Comparison of ENCODE assay signal across 8 cellular contexts in the genomic region with DNA sequence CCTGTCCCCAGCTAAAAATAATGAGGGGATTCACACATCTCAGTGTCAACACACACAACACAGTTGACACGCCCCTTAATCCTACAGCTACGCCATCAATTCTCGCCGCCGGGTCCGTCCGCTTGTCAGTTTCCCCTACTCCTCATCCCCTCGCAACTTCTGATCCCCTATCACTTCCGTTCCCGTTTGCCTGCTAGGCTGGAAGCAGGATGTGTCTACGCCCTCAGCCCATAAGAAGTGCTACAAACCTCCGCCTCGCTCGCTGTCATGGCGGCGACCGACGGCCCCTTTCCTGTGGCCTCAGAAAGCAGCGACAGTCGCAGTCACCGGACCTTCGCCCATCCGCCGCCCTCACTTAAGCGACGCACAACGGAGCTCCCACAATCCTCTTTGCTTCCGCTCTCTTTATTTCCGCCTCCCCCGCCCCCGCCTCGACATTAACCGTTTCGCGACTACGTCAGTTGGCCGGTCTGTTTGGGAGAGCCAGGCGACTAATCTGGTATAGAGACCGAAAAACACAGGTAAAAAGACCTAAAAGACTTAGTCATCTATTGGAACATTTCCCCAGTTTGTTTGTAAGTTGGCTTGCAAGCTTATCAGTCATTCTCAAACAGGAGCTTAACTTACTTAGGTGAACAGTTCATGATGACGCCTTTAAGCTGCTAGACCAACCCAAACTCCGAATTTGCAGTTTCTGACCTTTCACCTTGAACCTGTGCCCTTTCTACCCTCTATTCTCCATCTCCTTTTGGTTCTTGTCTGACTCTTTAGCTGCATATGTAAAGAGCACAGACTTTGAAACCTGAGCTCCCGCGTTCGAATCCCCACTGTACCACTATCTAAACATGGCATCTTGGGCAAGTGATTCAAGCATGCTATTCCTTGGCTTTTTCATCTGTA. TPM values are rescaled to one million over a fixed set of nuclear protein-coding genes. Genes with fewer than 3 reads are reported as not detected.
DNase-seq lines count a peak whose midpoint lies in the region; ATAC-seq and TF ChIP-seq lines count a peak whose summit lies in the region.

A gene with protein sequence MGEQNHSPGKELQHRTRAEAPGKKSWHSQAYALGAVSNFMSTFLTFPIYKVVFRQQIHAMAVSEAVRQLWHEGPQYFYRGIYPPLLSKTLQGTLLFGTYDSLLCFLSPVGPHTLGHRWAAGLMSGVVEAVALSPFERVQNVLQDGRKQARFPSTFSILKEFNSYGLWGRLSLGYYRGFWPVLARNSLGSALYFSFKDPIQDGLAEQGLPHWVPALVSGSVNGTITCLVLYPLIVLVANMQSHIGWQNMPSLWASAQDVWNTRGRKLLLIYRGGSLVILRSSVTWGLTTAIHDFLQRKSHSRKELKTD (minus strand): TSS at position 380 of the 900 bp plus-strand sequence. CDS start 51,752 bp downstream, outside the sequence.

- no peaks in the 10 kb centered on the region for H3K27me3 Mint-ChIP-seq in activated T-cell treated with anti-CD3 and anti-CD28 coated beads, Interleukin-2, amount 50 U/mL, for 4 hours (ENCODE audit: low read depth)

- H3K27ac ChIP-seq in IMR-90 (ENCODE audit: insufficient read depth, low read length): peak within 1 kb of the TSS; percentile 98
- H3K27ac ChIP-seq in PC-3 (ENCODE audit: low read length): peak within 1 kb of the TSS; percentile 87
- H3K27ac ChIP-seq in esophagus muscularis mucosa (replicated peaks in 1 of 4): peak within 1 kb of the TSS; percentile 80 to 88 (median 86)

- H3K4ac ChIP-seq in IMR-90 (ENCODE audit: low read depth, low read length): peak within 1 kb of the TSS; percentile 63

- H3K79me1 ChIP-seq in IMR-90 (ENCODE audit: low read depth in 1 of 2, low read length in 2 of 2): 0 out of 4 replicates have a peak, but pooled peaks cover 0 to under 1% of the 10 kb centered on the region in 2 experiments

- H2BK5ac ChIP-seq in IMR-90 (ENCODE audit: low read depth, low read length, poor library complexity, severe bottlenecking): peak within 1 kb of the TSS; percentile 97

- no TSS peak for BruUV-seq in IMR-90 (replicated peaks; lab: Mats Ljungman, UMichigan)
- TSS peak; percentile 88 for BruUV-seq in PC-3 (replicated peaks; lab: Mats Ljungman, UMichigan)

- H3K56ac ChIP-seq in IMR-90 (ENCODE audit: extremely low read depth, insufficient read depth, low read length): peak within 1 kb of the TSS; percentile 67

- H3K4me3 ChIP-seq in IMR-90 (ENCODE audit: insufficient read depth, low read depth, low read length) (peak within 1 kb of the TSS; percentile 97), PC-3 (ENCODE audit: low read length) (peak within 1 kb of the TSS; percentile 98), esophagus muscularis mucosa (peak within 1 kb of the TSS; percentile 58 to 67 (median 62))

- peak within 1 kb of the TSS; percentile 93 for H3K9ac ChIP-seq in IMR-90 (ENCODE audit: low read depth, low read length)
- H3K9ac ChIP-seq in PC-3 (ENCODE audit: low read length): peak within 1 kb of the TSS; percentile 90

- no peak for TF ChIP-seq RAD21 in IMR-90 (IDR thresholded peaks at IDR 0.05; ENCODE audit: low read length)

- H3K4me2 ChIP-seq in IMR-90 (ENCODE audit: low read depth, low read length) (peak within 1 kb of the TSS; percentile 88), PC-3 (ENCODE audit: low read length) (peak within 1 kb of the TSS; percentile 93)

- H3K9me3 Mint-ChIP-seq in activated T-cell treated with anti-CD3 and anti-CD28 coated beads, Interleukin-2, amount 50 U/mL, for 4 hours: no peaks in the 10 kb centered on the region

- ATAC-seq in GM21529 (IDR thresholded peaks at IDR 0.05; ENCODE audit: unreplicated experiment) (peak; percentile 90), IMR-90 (ENCODE audit: low read depth) (peak; percentile 96), PC-3 (peak; percentile 92)
- peak; percentile 87 for ATAC-seq in activated T-cell treated with anti-CD3 and anti-CD28 coated beads, Interleukin-2, amount 50 U/mL, for 4 hours

- H2BK20ac ChIP-seq in IMR-90 (ENCODE audit: low read depth, low read length): no peak within 1 kb of the TSS; the same call in 1 of the 2 replicates

- no peak within 1 kb of the TSS; the same call in 2 of the 3 replicates for H2BK15ac ChIP-seq in IMR-90 (ENCODE audit: low read depth, low read length)

- H3K23ac ChIP-seq in IMR-90 (ENCODE audit: low read depth, low read length): no peak within 1 kb of the TSS

- H3K27me3 ChIP-seq in IMR-90 (ENCODE audit: control insufficient read depth, insufficient read depth, low read length) (no peaks in the 10 kb centered on the region), PC-3 (ENCODE audit: low read length) (no peaks in the 10 kb centered on the region), esophagus muscularis mucosa (no peaks in the 10 kb centered on the region)

- peak within 1 kb of the TSS; percentile 98 for H3K4me3 Mint-ChIP-seq in activated T-cell treated with anti-CD3 and anti-CD28 coated beads, Interleukin-2, amount 50 U/mL, for 4 hours

- intact Hi-C loops in IMR-90 (cut with micrococcal nuclease): no loop called here
- intact Hi-C loops in PC-3 (cut with micrococcal nuclease): loop anchor here (1.0 kb wide), 1 partner anchor 9 kb away; a partner anchor contains a TSS
- intact Hi-C loops in esophagus muscularis mucosa (cut with DNase I): no loop called here

- TF ChIP-seq CTCF in IMR-90 (conservative IDR thresholded peaks at IDR 0.05; ENCODE audit: low read depth, low read length): no peak
- no peak for TF ChIP-seq CTCF in PC-3 (conservative IDR thresholded peaks at IDR 0.05; ENCODE audit: low read depth, low read length)
- no peak for TF ChIP-seq CTCF in esophagus muscularis mucosa (IDR thresholded peaks at IDR 0.05)

- H3K36me3 Mint-ChIP-seq in activated T-cell treated with anti-CD3 and anti-CD28 coated beads, Interleukin-2, amount 50 U/mL, for 4 hours (ENCODE audit: insufficient read depth): no peaks in the 10 kb centered on the region

- H4K91ac ChIP-seq in IMR-90 (ENCODE audit: insufficient read depth, low read depth, low read length): peak within 1 kb of the TSS; percentile 56

- H2AFZ ChIP-seq in IMR-90 (replicated peaks; ENCODE audit: low read length, poor library complexity) (peak within 1 kb of the TSS; percentile 96), PC-3 (ENCODE audit: low read length) (peak within 1 kb of the TSS; percentile 91)

- no peaks in the 10 kb centered on the region for H3K9me2 ChIP-seq in PC-3 (replicated peaks; ENCODE audit: low read length)

- no peaks in the 10 kb centered on the region for H3K9me1 ChIP-seq in IMR-90 (ENCODE audit: insufficient read depth, low read length)

- WGBS in IMR-90 (ENCODE audit: extremely low coverage in 2 of 2, insufficient read length in 1 of 2), 2 experiments: 28% methylated on average over 15 of the region's 44 CpGs; no CpG with 5 or more reads in 1 of the 2 experiments
- 47% methylated on average over 44 of the region's 44 CpGs for WGBS in esophagus muscularis mucosa

- peak; percentile 80 for DNase-seq in DMS153 (lab: John Stamatoyannopoulos, UW)
- DNase-seq in IMR-90: peak; percentile 71
- DNase-seq in PC-3: peak; percentile 76
- DNase-seq in activated T-cell treated with anti-CD3 and anti-CD28 coated beads, Interleukin-2, amount 50 U/mL, for 4 hours: peak; percentile 55
- DNase-seq in esophagus muscularis mucosa (ENCODE audit: extremely low spot score): peak; percentile 91
- peak; percentile 84 for DNase-seq in myocyte (ENCODE audit: low read depth)
- peak; percentile 54 to 64 for DNase-seq in stimulated activated CD8-positive, alpha-beta memory T cell treated with anti-CD3 and anti-CD28 coated beads, Interleukin-7, amount 100 ng/mL, for 48 hours (ENCODE audit: extremely low read depth in 1 of 2, low read depth in 1 of 2)

- H3K9me3 ChIP-seq in IMR-90 (ENCODE audit: control insufficient read depth, insufficient read depth, low read length): no peaks in the 10 kb centered on the region
- H3K9me3 ChIP-seq in PC-3 (ENCODE audit: low read length): no peaks in the 10 kb centered on the region
- H3K9me3 ChIP-seq in esophagus muscularis mucosa: no peaks in the 10 kb centered on the region

- no peak within 1 kb of the TSS for H2AK5ac ChIP-seq in IMR-90 (ENCODE audit: low read depth, low read length)

- peak within 1 kb of the TSS; percentile 80 for H2AK9ac ChIP-seq in IMR-90 (replicated peaks; ENCODE audit: low read depth, low read length, poor library complexity)

- peak within 1 kb of the TSS; percentile 77 for H3K18ac ChIP-seq in IMR-90 (ENCODE audit: low read depth, low read length)

- H3K4me1 ChIP-seq in IMR-90 (ENCODE audit: control insufficient read depth, insufficient read depth, low read length) (no peaks in the 10 kb centered on the region), PC-3 (ENCODE audit: insufficient read depth, low read length) (no peaks in the 10 kb centered on the region; the same call in 1 of the 2 replicates), esophagus muscularis mucosa (peaks cover 10 to 17% (median 14%) of the 10 kb centered on the region in 4 donors)

- H3K36me3 ChIP-seq in IMR-90 (ENCODE audit: control insufficient read depth, insufficient read depth, low read length): no peaks in the 10 kb centered on the region
- no peaks in the 10 kb centered on the region for H3K36me3 ChIP-seq in PC-3 (ENCODE audit: low read depth, low read length)
- no peaks in the 10 kb centered on the region for H3K36me3 ChIP-seq in esophagus muscularis mucosa

- TF ChIP-seq POLR2A in IMR-90 (IDR thresholded peaks at IDR 0.05; ENCODE audit: low read depth, low read length) (peak; percentile 73), esophagus muscularis mucosa (IDR thresholded peaks at IDR 0.05; ENCODE audit: low read depth) (no peak)

- peaks cover 10% of the 10 kb centered on the region for H3K4me1 Mint-ChIP-seq in activated T-cell treated with anti-CD3 and anti-CD28 coated beads, Interleukin-2, amount 50 U/mL, for 4 hours (ENCODE audit: low read depth)

- POLR2A ChIA-PET in IMR-90 (lab: Charles Lee; ENCODE audit: unreplicated experiment): no interaction called here
- POLR2A ChIA-PET in PC-3 (lab: Charles Lee; ENCODE audit: unreplicated experiment): interaction anchor here (0.6 to 0.7 kb wide), 3 partner anchors 16 to 617 kb away, joined by 3 read pairs; no protein-coding TSS in a partner anchor

- no peaks in the 10 kb centered on the region for H3F3A ChIP-seq in PC-3 (ENCODE audit: low read length, unreplicated experiment)

- peak within 1 kb of the TSS; percentile 70 to 95 for H4K8ac ChIP-seq in IMR-90 (ENCODE audit: low read depth in 2 of 2, low read length in 2 of 2)

- dilution Hi-C loops in IMR-90 (cut with HindIII; ENCODE audit: low sequenced_read_pairs, unreplicated experiment): no loop called here

- peak within 1 kb of the TSS; percentile 59; the same call in 1 of the 2 replicates for H2BK120ac ChIP-seq in IMR-90 (ENCODE audit: low read depth, low read length)

- TF ChIP-seq EP300 in esophagus muscularis mucosa (IDR thresholded peaks at IDR 0.05): no peak

- H4K20me1 ChIP-seq in IMR-90 (ENCODE audit: insufficient read depth, low read length) (no peaks in the 10 kb centered on the region), PC-3 (ENCODE audit: low read length) (no peaks in the 10 kb centered on the region)

- CTCF ChIA-PET in IMR-90 (lab: Yijun Ruan, JAX) (interaction anchor here (0.8 kb wide), 1 partner anchor 39 kb away, joined by 5 read pairs; no protein-coding TSS in a partner anchor), PC-3 (lab: Charles Lee) (no interaction called here)

- peaks cover 24% of the 10 kb centered on the region for H3K79me2 ChIP-seq in PC-3 (ENCODE audit: low read length)

- in situ Hi-C loops in IMR-90 (cut with MboI; ENCODE audit: low sequenced_read_pairs): no loop called here

- H3K14ac ChIP-seq in IMR-90 (replicated peaks; ENCODE audit: low read depth, low read length): peak within 1 kb of the TSS; percentile 70; the same call in 1 of the 2 replicates

- peak within 1 kb of the TSS; percentile 98 for H4K5ac ChIP-seq in IMR-90 (ENCODE audit: low read depth, low read length)

RNA-seq across cellular contexts. Expression of the gene that starts here (rescaled TPM):
- total RNA-seq in IMR-90 (2012; rRNA removed): 5.8 and 5.9 TPM in 2 replicates
- 3.7 and 4.4 TPM in 2 replicates for polyA plus RNA-seq in IMR-90 (2012; rRNA removed)
- 2.1 and 2.4 TPM in 2 replicates for polyA plus RNA-seq in IMR-90 (2012; cell fraction: cytosol; rRNA removed)
- 1.5 and 3.2 TPM in 2 replicates for polyA plus RNA-seq in IMR-90 (2012; cell fraction: nucleus; rRNA removed; ENCODE audit: low replicate concordance)
- 6.6 and 12.4 TPM in 2 replicates for total RNA-seq in PC-3 (2014; rRNA removed)
- total RNA-seq in activated T-cell treated with anti-CD3 and anti-CD28 coated beads, Interleukin-2, amount 50 U/mL, for 4 hours: 1 to 10 TPM; 3.2 to 4.4 (median 4.2) TPM
- total RNA-seq in esophagus muscularis mucosa: 10 to 100 TPM; 23.9 to 28.8 (median 24.8) TPM
- total RNA-seq in myocyte: 3.9 and 5.3 TPM in 2 replicates
- polyA plus RNA-seq in myocyte (2012): 4.0 TPM

Comparison
In these comparisons a context has a peak if more than half of its experiments do, and no peak if none do; other contexts are left out.
1. Peak in every context shown above with its lines: DNase-seq, ATAC-seq, H3K4me3 ChIP-seq and H3K27ac ChIP-seq.